In the genomic region with DNA sequence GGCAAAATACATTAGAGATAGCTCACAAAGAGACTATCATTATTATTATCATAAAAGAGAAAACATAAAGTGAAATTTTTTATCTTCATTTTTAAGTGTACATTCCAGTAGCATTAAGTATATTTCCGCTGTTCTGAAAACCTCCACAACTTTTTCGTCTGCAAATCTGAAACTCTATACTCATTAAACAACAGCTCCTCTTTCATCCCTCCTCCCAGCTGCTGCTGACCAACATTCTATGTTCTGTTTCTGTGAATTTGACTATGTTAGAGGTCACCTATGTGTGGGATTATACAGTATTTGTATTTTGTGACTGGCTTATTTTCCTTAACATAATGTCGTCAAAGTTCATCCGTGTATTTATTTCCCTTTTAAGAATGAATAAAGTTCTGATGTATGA, we compare ENCODE assay signal across 26 cellular contexts.
"Had no signal": no experiment of that assay in that cellular context is flagged by ENCODE, and none has a peak within 500 bp of the region (broad histone marks: within the 10 kb centered on the region; RNA-seq: fewer than 3 reads in every experiment).

No MANE protein-coding gene starts in this region.

- H3K4me3 ChIP-seq: hepatocyte, left lung, lower lobe of right lung, neural progenitor cell, pancreas, prostate gland, skin epidermis, suprapubic skin, thoracic aorta, tibial artery, uterus had no signal

- H3K9ac ChIP-seq: neural progenitor cell had no signal

- ATAC-seq: left cardiac atrium; left lung; lower lobe of right lung; naive thymus-derived CD8-positive, alpha-beta T cell; pancreas; right cardiac atrium; sciatic nerve; stimulated activated naive B cell treated with anti-CD40 and anti-IgM and Interleukin-4, amounts not matched to agents 10 μg/mL and 1 μg/mL and 100 μg/mL, for 72 hours; stimulated activated naive CD8-positive, alpha-beta T cell treated with anti-CD3 and anti-CD28 coated beads, Interleukin-15, Interleukin-2, amounts not matched to agents 100 U/mL and 50 U/mL, for 24 hours had no signal

- H3K4me2 ChIP-seq: hepatocyte, neural progenitor cell had no signal

- H3K9me3 ChIP-seq: lower lobe of right lung, pancreas, prostate gland, suprapubic skin, thoracic aorta, tibial artery, uterus had no signal

- DNase-seq: kidney glomerular epithelial cell; left cardiac atrium; left lung; lower lobe of right lung; mammary epithelial cell; mesenchymal stem cell; naive thymus-derived CD8-positive, alpha-beta T cell; pancreas; posterior cingulate gyrus; retina; right cardiac atrium; stimulated activated CD4-positive, alpha-beta T cell treated with anti-CD3 and anti-CD28 coated beads, Interleukin-12 subunit alpha, Interleukin-12 subunit beta, amount 100 ng/mL, for 4 hours; stimulated activated CD4-positive, alpha-beta T cell treated with anti-CD3 and anti-CD28 coated beads, Interleukin-15, amount 100 ng/mL, for 24 hours; stimulated activated CD4-positive, alpha-beta T cell treated with anti-CD3 and anti-CD28 coated beads, Interleukin-2, amount 100 ng/mL, for 24 hours; stimulated activated CD4-positive, alpha-beta T cell treated with anti-CD3 and anti-CD28 coated beads, Interleukin-4, amount 100 ng/mL, for 1 hour; stimulated activated naive B cell treated with anti-CD40 and anti-IgM and Interleukin-4, amounts not matched to agents 10 μg/mL and 1 μg/mL and 100 μg/mL, for 72 hours; stimulated activated naive CD8-positive, alpha-beta T cell treated with anti-CD3 and anti-CD28 coated beads, Interleukin-15, Interleukin-2, amounts not matched to agents 100 U/mL and 50 U/mL, for 24 hours; tibial artery; uterus had no signal

- H3K4me1 ChIP-seq: left lung, lower lobe of right lung, neural progenitor cell, pancreas, prostate gland, suprapubic skin, tibial artery, uterus had no signal

- H3K27me3 ChIP-seq: hepatocyte, left lung, neural progenitor cell, pancreas, suprapubic skin, tibial artery, uterus had no signal

- H3K36me3 ChIP-seq: left lung, lower lobe of right lung, neural progenitor cell, pancreas, prostate gland, suprapubic skin, thoracic aorta, tibial artery, uterus had no signal

- H3K27ac ChIP-seq: hepatocyte, left lung, lower lobe of right lung, neural progenitor cell, pancreas, prostate gland, skin epidermis, suprapubic skin, thoracic aorta, tibial artery, uterus had no signal

- H2AFZ ChIP-seq: hepatocyte, neural progenitor cell had no signal

- H3K79me2 ChIP-seq: hepatocyte had no signal
